23 cellular contexts compared by ENCODE assay signal in the genomic region with DNA sequence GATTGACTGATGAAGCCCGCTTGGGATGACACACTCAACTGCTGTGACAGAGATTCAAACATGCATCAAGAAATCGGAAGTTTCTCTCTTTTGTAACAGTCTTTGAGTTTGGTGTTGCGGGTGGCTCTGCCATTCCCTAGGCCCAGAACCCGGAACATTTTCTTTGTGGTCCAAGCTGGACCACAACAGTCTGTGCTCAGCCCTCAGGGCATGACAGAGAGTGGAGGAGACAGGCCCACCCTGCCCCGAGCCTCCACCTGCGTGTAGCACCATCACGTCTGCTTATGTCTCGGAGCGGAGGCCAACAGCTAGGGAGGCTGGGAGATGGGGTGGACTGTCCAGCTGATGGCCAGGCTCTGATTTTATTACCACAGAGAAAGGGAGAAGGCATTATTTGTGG.
"Had no signal": no experiment of that assay in that cellular context is flagged by ENCODE, and none has a peak within 500 bp of the region (broad histone marks: within the 10 kb centered on the region; RNA-seq: fewer than 3 reads in every experiment).

No MANE protein-coding gene starts in this region.

- H3K4me3 Mint-ChIP-seq: dendritic cell treated with granulocyte-macrophage colony-stimulating factor and Interleukin-4, amounts not matched to agents 40 ng/mL and 50 ng/mL, for 4 days; effector memory CD8-positive, alpha-beta T cell; endodermal cell had no signal

- H3K9me3 Mint-ChIP-seq: dendritic cell treated with granulocyte-macrophage colony-stimulating factor and Interleukin-4, amounts not matched to agents 40 ng/mL and 50 ng/mL, for 4 days had no signal

- H3K27ac ChIP-seq: colonic mucosa, coronary artery, dorsolateral prefrontal cortex, epithelial cell of prostate, esophagus squamous epithelium, foreskin keratinocyte, gastrocnemius medialis, gastroesophageal sphincter, heart left ventricle, heart right ventricle had no signal

- H3K4me1 Mint-ChIP-seq: endodermal cell had no signal

- H3K27me3 Mint-ChIP-seq: dendritic cell treated with granulocyte-macrophage colony-stimulating factor and Interleukin-4, amounts not matched to agents 40 ng/mL and 50 ng/mL, for 4 days; effector memory CD8-positive, alpha-beta T cell had no signal

- H3K27ac Mint-ChIP-seq: dendritic cell treated with granulocyte-macrophage colony-stimulating factor and Interleukin-4, amounts not matched to agents 40 ng/mL and 50 ng/mL, for 4 days; effector memory CD8-positive, alpha-beta T cell; endodermal cell had no signal

- H3K9me3 ChIP-seq: colonic mucosa, esophagus squamous epithelium, gastrocnemius medialis, gastroesophageal sphincter, heart left ventricle, heart right ventricle had no signal

- DNase-seq: colonic mucosa; cortex of kidney; dermis blood vessel endothelial cell; dorsolateral prefrontal cortex; effector CD4-positive, alpha-beta T cell; effector CD8-positive, alpha-beta T cell; effector memory CD4-positive, alpha-beta T cell; effector memory CD8-positive, alpha-beta T cell; endodermal cell; erythroblast; esophagus squamous epithelium; foreskin fibroblast; foreskin keratinocyte; foreskin melanocyte; gastrocnemius medialis; glutamatergic neuron; head of caudate nucleus; heart left ventricle; heart right ventricle had no signal

- H3K4me1 ChIP-seq: colonic mucosa, esophagus squamous epithelium, foreskin keratinocyte, gastrocnemius medialis, gastroesophageal sphincter, heart left ventricle, heart right ventricle had no signal

- H3K36me3 ChIP-seq: colonic mucosa, esophagus squamous epithelium, gastrocnemius medialis, gastroesophageal sphincter, heart left ventricle, heart right ventricle had no signal

- H3K27me3 ChIP-seq: colonic mucosa, dorsolateral prefrontal cortex, foreskin keratinocyte, gastrocnemius medialis, gastroesophageal sphincter, heart left ventricle had no signal

- H3K4me3 ChIP-seq: colonic mucosa, coronary artery, dorsolateral prefrontal cortex, esophagus squamous epithelium, gastrocnemius medialis, gastroesophageal sphincter, heart left ventricle, heart right ventricle had no signal
